ENCODE assay signal across 1 cellular context in genomic region chr11:119473226-119473625, GRCh38.
TF ChIP-seq lines count a peak whose summit lies in the region.

No MANE protein-coding gene starts in this region.

TF ChIP-seq in HepG2, 621 proteins besides CTCF, POLR2A, EP300 and RAD21 (continued from another document):
- no peak for TF ChIP-seq HNF1A (IDR thresholded peaks at IDR 0.05; ENCODE audit: low read depth)
- TF ChIP-seq HNF1A (CRISPR knock-in tag; IDR thresholded peaks at IDR 0.05; ENCODE audit: borderline replicate concordance) = 0 out of 2 replicates have a peak, but pooled peaks have one; percentile 20
